8 cellular contexts compared by ENCODE assay signal in the genomic region with DNA sequence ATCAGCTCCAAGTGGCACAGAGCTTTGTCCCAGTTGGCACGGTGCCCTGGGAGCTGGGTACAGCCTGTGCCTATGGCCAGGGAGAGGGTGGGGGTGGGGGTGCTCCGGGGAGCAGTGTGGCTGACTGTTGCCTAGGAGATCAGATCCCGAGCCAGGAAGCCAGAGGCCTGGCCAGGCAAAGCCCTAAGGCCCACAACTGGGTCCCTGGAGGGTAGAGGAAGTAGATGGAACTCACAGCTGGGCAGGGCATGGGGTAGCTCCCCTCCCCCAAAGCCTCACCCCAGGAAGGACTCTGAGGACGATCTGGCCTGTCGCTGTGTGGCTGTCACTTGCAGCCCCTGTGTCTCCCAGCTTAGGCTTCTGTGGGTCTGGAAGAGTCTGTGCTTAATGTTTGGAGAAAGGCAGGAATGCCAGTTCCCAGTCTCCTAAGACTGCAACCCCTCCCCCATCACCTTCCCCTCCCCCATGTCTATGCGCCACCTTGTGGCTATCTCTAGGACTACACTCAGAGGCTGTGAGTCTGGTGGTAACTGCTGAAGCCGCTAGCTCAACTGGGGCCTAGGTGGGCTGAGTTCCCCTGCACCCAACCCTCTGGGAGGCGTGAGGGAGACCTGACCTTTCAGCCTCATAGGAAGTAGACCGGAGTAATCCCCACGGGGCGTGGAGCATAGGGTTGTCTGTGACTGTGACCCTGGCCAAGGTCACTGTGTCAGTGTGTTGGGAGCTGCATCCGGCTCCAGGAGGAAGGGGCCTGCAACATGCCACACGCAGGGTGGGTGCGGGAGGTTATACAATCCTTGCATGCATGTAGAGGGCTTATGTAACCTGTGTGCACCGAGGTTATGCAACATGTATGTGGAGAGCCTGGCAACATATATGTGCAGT. TPM values are rescaled to one million over a fixed set of nuclear protein-coding genes. Genes with fewer than 3 reads are reported as not detected.
A peak's percentile ranks its signal among the peaks of the same experiment; 100 is the strongest.
DNase-seq lines count a peak whose midpoint lies in the region; ATAC-seq and TF ChIP-seq lines count a peak whose summit lies in the region.

No MANE protein-coding gene starts in this region.

- ATAC-seq in naive thymus-derived CD8-positive, alpha-beta T cell, result peak; percentile 73 to 85
- no peak for ATAC-seq in HG03439 (IDR thresholded peaks at IDR 0.05; ENCODE audit: unreplicated experiment)

- POLR2A ChIA-PET in naive thymus-derived CD8-positive, alpha-beta T cell (lab: Charles Lee), result interaction anchor here (0.7 to 17.1 kb wide), 12 partner anchors 9 to 144 kb away, joined by 3 to 260 read pairs (median 8); partner anchors contain the start of genes CASC3, MED24, MSL1 and NR1D1

- H3K36me3 Mint-ChIP-seq in naive thymus-derived CD8-positive, alpha-beta T cell, result peaks cover 0 to 33% (median 0%) of the 10 kb centered on the region in 3 donors

- H3K36me3 ChIP-seq in H7 (replicated peaks; ENCODE audit: control insufficient read depth, insufficient read depth, low read length) (no peaks in the 10 kb centered on the region), NT2/D1 (ENCODE audit: insufficient read depth, insufficient read length, low read length) (peaks cover 9% of the 10 kb centered on the region), esophagus muscularis mucosa (peaks cover 26 to 48% (median 47%) of the 10 kb centered on the region in 4 donors)

- H3K9me3 ChIP-seq in NT2/D1 (ENCODE audit: insufficient read depth, low read length) (no peaks in the 10 kb centered on the region), esophagus muscularis mucosa (no peaks in the 10 kb centered on the region)

- peak overlapping the region; percentile 7 to 75 (median 62) for H3K4me3 Mint-ChIP-seq in naive thymus-derived CD8-positive, alpha-beta T cell

- peak; percentile 87 for TF ChIP-seq CTCF in AG09319 (IDR thresholded peaks at IDR 0.05; ENCODE audit: low read depth, low read length)
- peak in 2 of 3 experiments; percentile 90 to 94 for TF ChIP-seq CTCF in esophagus muscularis mucosa (IDR thresholded peaks at IDR 0.05)

- TF ChIP-seq POLR2A in esophagus muscularis mucosa (IDR thresholded peaks at IDR 0.05; ENCODE audit: low read depth), result no peak

- intact Hi-C loops in esophagus muscularis mucosa (cut with DNase I), result no loop called here

- H3K4me1 ChIP-seq in NT2/D1 (ENCODE audit: insufficient read depth, insufficient read length) (peaks cover 33% of the 10 kb centered on the region), esophagus muscularis mucosa (peaks cover 69 to 86% (median 78%) of the 10 kb centered on the region in 4 donors)

- peaks cover 33 to 67% (median 61%) of the 10 kb centered on the region in 4 donors for H3K4me1 Mint-ChIP-seq in naive thymus-derived CD8-positive, alpha-beta T cell

- H3K4me3 ChIP-seq in H7 (ENCODE audit: insufficient read depth, low read depth, low read length), result no peak overlapping the region
- no peak overlapping the region for H3K4me3 ChIP-seq in NT2/D1 (ENCODE audit: insufficient read length, low read depth)
- H3K4me3 ChIP-seq in esophagus muscularis mucosa, result peak overlapping the region; percentile 26 to 41 (median 31)

- TF ChIP-seq EP300 in esophagus muscularis mucosa (IDR thresholded peaks at IDR 0.05), result peak; percentile 53

- H3K9me3 Mint-ChIP-seq in naive thymus-derived CD8-positive, alpha-beta T cell, result no peaks in the 10 kb centered on the region

- H3K27ac ChIP-seq in esophagus muscularis mucosa (replicated peaks in 1 of 4), result peak overlapping the region; percentile 91 to 99 (median 99)

- WGBS in esophagus muscularis mucosa, result 15% methylated on average over 8 of the region's 15 CpGs

- H3K27me3 Mint-ChIP-seq in naive thymus-derived CD8-positive, alpha-beta T cell, result no peaks in the 10 kb centered on the region

- no peak for DNase-seq in AG09319 (ENCODE audit: extremely low read depth, low read depth)
- peak; percentile 89 for DNase-seq in H7
- DNase-seq in NT2/D1 (ENCODE audit: low read depth, low spot score), result peak; percentile 69
- DNase-seq in activated T-cell treated with anti-CD3 and anti-CD28 coated beads for 4 hours, result peak; percentile 68
- DNase-seq in esophagus muscularis mucosa (ENCODE audit: extremely low spot score), result no peak
- peak; percentile 45 to 83 (median 69) for DNase-seq in naive thymus-derived CD8-positive, alpha-beta T cell
- DNase-seq in superior temporal gyrus (ENCODE audit: extremely low spot score), result peak; percentile 82

- H3K27me3 ChIP-seq in H7 (ENCODE audit: control insufficient read depth, insufficient read depth, low read length), result no peaks in the 10 kb centered on the region
- H3K27me3 ChIP-seq in NT2/D1 (ENCODE audit: insufficient read depth, insufficient read length), result no peaks in the 10 kb centered on the region
- no peaks in the 10 kb centered on the region for H3K27me3 ChIP-seq in esophagus muscularis mucosa

- H3K27ac Mint-ChIP-seq in naive thymus-derived CD8-positive, alpha-beta T cell, result peak overlapping the region; percentile 41 to 96 (median 80)

- peak overlapping the region; percentile 51 for H3K9ac ChIP-seq in NT2/D1 (ENCODE audit: insufficient read length, low read depth)

RNA-seq across cellular contexts. Expression of gene THRA, which starts 12.7 kb away (rescaled TPM):
- 13.2 and 15.2 TPM in 2 replicates for total RNA-seq in H7 (2014; rRNA removed; shearing (Covaris generic))
- 100 to 1,000 TPM in 2 of 4 donors, 10 to 100 TPM in 2; 69.7 to 112 (median 85.2) TPM for total RNA-seq in esophagus muscularis mucosa
- total RNA-seq in naive thymus-derived CD8-positive, alpha-beta T cell, result 10 to 100 TPM; 53.6 to 54.2 TPM
- 10 to 100 TPM; 11.3 to 23.3 (median 22.2) TPM for polyA plus RNA-seq in naive thymus-derived CD8-positive, alpha-beta T cell

RNA-seq across cellular contexts. Expression of gene MED24, which starts 21.2 kb away (rescaled TPM):
- total RNA-seq in H7 (2014; rRNA removed; shearing (Covaris generic)), result 85.6 and 99.9 TPM in 2 replicates
- 10 to 100 TPM; 33.6 to 43.6 (median 37.4) TPM for total RNA-seq in esophagus muscularis mucosa
- total RNA-seq in naive thymus-derived CD8-positive, alpha-beta T cell, result 100 to 1,000 TPM; 104 TPM
- polyA plus RNA-seq in naive thymus-derived CD8-positive, alpha-beta T cell, result 10 to 100 TPM; 37.3 to 67.7 (median 42.1) TPM

RNA-seq across cellular contexts. Expression of gene NR1D1, which starts 24.9 kb away (rescaled TPM):
- total RNA-seq in H7 (2014; rRNA removed; shearing (Covaris generic)), result 1.8 and 3.4 TPM in 2 replicates
- total RNA-seq in esophagus muscularis mucosa, result 10 to 100 TPM in 3 of 4 donors, 1 to 10 TPM in 1; 6.1 to 24.2 (median 14.5) TPM
- 10 to 100 TPM; 18.2 to 19.2 TPM for total RNA-seq in naive thymus-derived CD8-positive, alpha-beta T cell
- 1 to 10 TPM; 3.9 to 9.9 (median 6.4) TPM for polyA plus RNA-seq in naive thymus-derived CD8-positive, alpha-beta T cell

RNA-seq across cellular contexts. Expression of gene MSL1, which starts 46.3 kb away (rescaled TPM):
- total RNA-seq in H7 (2014; rRNA removed; shearing (Covaris generic)), result 44.2 and 70.0 TPM in 2 replicates
- total RNA-seq in esophagus muscularis mucosa, result 10 to 100 TPM; 64.1 to 86.8 (median 72.2) TPM
- 100 to 1,000 TPM; 132 to 135 TPM for total RNA-seq in naive thymus-derived CD8-positive, alpha-beta T cell
- 10 to 100 TPM in 1 of 3 donors, 1 to 10 TPM in 2; 6.8 to 12.8 (median 9.2) TPM for polyA plus RNA-seq in naive thymus-derived CD8-positive, alpha-beta T cell

Comparison
In these comparisons a context has a peak if more than half of its experiments do, and no peak if none do; other contexts are left out.
1. DNase-seq: peak in H7 (single experiment), NT2/D1 (single experiment), activated T-cell treated with anti-CD3 and anti-CD28 coated beads for 4 hours (single experiment), naive thymus-derived CD8-positive, alpha-beta T cell (10 of 10) and superior temporal gyrus (single experiment); none in AG09319 (single experiment) and esophagus muscularis mucosa (single experiment).
2. H3K4me3 ChIP-seq: peak in esophagus muscularis mucosa (4 of 4); none in H7 (single experiment) and NT2/D1 (single experiment).